Comparison of ENCODE assay signal across 1 cellular context in the genomic region with DNA sequence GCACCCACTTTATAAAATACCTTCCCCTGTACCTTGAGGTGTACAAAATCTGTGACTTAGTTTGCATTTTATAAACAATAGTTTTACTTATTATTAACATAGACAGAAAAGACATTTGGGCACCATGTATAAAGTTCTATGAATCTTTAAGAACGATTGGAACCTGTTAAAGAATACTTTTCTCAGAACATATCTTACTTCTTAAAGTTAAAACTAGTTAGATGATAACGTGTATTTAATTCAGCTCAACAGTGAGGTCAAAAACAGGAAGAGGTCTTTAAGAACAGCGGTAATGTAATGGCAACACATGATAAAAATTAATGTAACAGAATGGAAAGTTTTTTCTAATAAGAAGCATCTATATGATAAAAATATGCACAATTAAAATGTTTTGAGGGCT.
TF ChIP-seq lines count a peak whose summit lies in the region.

No MANE protein-coding gene starts in this region.

TF ChIP-seq in K562, 482 proteins besides CTCF, POLR2A, EP300 and RAD21:
- no peak for TF ChIP-seq ELF2 (CRISPR knock-in tag; IDR thresholded peaks at IDR 0.05)
- TF ChIP-seq SMARCA5 (IDR thresholded peaks at IDR 0.05), result no peak
- TF ChIP-seq, protein P1, sequence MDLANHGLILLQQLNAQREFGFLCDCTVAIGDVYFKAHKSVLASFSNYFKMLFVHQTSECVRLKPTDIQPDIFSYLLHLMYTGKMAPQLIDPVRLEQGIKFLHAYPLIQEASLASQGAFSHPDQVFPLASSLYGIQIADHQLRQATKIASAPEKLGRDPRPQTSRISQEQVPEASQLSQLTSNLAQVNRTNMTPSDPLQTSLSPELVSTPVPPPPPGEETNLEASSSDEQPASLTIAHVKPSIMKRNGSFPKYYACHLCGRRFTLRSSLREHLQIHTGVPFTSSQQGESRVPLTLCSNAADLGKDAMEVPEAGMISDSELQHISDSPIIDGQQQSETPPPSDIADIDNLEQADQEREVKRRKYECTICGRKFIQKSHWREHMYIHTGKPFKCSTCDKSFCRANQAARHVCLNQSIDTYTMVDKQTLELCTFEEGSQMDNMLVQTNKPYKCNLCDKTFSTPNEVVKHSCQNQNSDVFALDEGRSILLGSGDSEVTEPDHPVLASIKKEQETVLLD (IDR thresholded peaks at IDR 0.05), result no peak
- TF ChIP-seq RBM39 (optimal IDR thresholded peaks at IDR 0.05; ENCODE audit: low read depth, low read length), result no peak
- TF ChIP-seq, protein P2, sequence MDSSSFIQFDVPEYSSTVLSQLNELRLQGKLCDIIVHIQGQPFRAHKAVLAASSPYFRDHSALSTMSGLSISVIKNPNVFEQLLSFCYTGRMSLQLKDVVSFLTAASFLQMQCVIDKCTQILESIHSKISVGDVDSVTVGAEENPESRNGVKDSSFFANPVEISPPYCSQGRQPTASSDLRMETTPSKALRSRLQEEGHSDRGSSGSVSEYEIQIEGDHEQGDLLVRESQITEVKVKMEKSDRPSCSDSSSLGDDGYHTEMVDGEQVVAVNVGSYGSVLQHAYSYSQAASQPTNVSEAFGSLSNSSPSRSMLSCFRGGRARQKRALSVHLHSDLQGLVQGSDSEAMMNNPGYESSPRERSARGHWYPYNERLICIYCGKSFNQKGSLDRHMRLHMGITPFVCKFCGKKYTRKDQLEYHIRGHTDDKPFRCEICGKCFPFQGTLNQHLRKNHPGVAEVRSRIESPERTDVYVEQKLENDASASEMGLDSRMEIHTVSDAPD (CRISPR knock-in tag; IDR thresholded peaks at IDR 0.05), result no peak
- TF ChIP-seq ZNF436 (CRISPR knock-in tag; IDR thresholded peaks at IDR 0.05), result no peak
- TF ChIP-seq ZNF431 (CRISPR knock-in tag; IDR thresholded peaks at IDR 0.05), result no peak
- TF ChIP-seq NFIX (CRISPR knock-in tag; IDR thresholded peaks at IDR 0.05; ENCODE audit: low read depth), result no peak
- TF ChIP-seq, protein P3, sequence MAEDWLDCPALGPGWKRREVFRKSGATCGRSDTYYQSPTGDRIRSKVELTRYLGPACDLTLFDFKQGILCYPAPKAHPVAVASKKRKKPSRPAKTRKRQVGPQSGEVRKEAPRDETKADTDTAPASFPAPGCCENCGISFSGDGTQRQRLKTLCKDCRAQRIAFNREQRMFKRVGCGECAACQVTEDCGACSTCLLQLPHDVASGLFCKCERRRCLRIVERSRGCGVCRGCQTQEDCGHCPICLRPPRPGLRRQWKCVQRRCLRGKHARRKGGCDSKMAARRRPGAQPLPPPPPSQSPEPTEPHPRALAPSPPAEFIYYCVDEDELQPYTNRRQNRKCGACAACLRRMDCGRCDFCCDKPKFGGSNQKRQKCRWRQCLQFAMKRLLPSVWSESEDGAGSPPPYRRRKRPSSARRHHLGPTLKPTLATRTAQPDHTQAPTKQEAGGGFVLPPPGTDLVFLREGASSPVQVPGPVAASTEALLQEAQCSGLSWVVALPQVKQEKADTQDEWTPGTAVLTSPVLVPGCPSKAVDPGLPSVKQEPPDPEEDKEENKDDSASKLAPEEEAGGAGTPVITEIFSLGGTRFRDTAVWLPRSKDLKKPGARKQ (CRISPR knock-in tag; IDR thresholded peaks at IDR 0.05), result no peak
- no peak for TF ChIP-seq SAFB2 (IDR thresholded peaks at IDR 0.05; ENCODE audit: borderline replicate concordance, low read depth, low read length, severe bottlenecking)
- no peak for TF ChIP-seq JUND (IDR thresholded peaks at IDR 0.05; ENCODE audit: borderline replicate concordance, low read depth, low read length)
- TF ChIP-seq JUND (tag; IDR thresholded peaks at IDR 0.05; ENCODE audit: borderline replicate concordance, low read depth, low read length), result no peak
- no peak for TF ChIP-seq HDGF (IDR thresholded peaks at IDR 0.05)
- TF ChIP-seq, protein P4, sequence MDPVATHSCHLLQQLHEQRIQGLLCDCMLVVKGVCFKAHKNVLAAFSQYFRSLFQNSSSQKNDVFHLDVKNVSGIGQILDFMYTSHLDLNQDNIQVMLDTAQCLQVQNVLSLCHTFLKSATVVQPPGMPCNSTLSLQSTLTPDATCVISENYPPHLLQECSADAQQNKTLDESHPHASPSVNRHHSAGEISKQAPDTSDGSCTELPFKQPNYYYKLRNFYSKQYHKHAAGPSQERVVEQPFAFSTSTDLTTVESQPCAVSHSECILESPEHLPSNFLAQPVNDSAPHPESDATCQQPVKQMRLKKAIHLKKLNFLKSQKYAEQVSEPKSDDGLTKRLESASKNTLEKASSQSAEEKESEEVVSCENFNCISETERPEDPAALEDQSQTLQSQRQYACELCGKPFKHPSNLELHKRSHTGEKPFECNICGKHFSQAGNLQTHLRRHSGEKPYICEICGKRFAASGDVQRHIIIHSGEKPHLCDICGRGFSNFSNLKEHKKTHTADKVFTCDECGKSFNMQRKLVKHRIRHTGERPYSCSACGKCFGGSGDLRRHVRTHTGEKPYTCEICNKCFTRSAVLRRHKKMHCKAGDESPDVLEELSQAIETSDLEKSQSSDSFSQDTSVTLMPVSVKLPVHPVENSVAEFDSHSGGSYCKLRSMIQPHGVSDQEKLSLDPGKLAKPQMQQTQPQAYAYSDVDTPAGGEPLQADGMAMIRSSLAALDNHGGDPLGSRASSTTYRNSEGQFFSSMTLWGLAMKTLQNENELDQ (CRISPR knock-in tag; IDR thresholded peaks at IDR 0.05; ENCODE audit: borderline replicate concordance), result no peak
- no peak for TF ChIP-seq POLR2G (IDR thresholded peaks at IDR 0.05; ENCODE audit: low read depth, low read length)
- TF ChIP-seq, protein P5, sequence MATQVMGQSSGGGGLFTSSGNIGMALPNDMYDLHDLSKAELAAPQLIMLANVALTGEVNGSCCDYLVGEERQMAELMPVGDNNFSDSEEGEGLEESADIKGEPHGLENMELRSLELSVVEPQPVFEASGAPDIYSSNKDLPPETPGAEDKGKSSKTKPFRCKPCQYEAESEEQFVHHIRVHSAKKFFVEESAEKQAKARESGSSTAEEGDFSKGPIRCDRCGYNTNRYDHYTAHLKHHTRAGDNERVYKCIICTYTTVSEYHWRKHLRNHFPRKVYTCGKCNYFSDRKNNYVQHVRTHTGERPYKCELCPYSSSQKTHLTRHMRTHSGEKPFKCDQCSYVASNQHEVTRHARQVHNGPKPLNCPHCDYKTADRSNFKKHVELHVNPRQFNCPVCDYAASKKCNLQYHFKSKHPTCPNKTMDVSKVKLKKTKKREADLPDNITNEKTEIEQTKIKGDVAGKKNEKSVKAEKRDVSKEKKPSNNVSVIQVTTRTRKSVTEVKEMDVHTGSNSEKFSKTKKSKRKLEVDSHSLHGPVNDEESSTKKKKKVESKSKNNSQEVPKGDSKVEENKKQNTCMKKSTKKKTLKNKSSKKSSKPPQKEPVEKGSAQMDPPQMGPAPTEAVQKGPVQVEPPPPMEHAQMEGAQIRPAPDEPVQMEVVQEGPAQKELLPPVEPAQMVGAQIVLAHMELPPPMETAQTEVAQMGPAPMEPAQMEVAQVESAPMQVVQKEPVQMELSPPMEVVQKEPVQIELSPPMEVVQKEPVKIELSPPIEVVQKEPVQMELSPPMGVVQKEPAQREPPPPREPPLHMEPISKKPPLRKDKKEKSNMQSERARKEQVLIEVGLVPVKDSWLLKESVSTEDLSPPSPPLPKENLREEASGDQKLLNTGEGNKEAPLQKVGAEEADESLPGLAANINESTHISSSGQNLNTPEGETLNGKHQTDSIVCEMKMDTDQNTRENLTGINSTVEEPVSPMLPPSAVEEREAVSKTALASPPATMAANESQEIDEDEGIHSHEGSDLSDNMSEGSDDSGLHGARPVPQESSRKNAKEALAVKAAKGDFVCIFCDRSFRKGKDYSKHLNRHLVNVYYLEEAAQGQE (CRISPR knock-in tag; IDR thresholded peaks at IDR 0.05; ENCODE audit: low read depth), result no peak
- no peak for TF ChIP-seq FOXP1 (CRISPR knock-in tag; IDR thresholded peaks at IDR 0.05)
- TF ChIP-seq, protein P6, sequence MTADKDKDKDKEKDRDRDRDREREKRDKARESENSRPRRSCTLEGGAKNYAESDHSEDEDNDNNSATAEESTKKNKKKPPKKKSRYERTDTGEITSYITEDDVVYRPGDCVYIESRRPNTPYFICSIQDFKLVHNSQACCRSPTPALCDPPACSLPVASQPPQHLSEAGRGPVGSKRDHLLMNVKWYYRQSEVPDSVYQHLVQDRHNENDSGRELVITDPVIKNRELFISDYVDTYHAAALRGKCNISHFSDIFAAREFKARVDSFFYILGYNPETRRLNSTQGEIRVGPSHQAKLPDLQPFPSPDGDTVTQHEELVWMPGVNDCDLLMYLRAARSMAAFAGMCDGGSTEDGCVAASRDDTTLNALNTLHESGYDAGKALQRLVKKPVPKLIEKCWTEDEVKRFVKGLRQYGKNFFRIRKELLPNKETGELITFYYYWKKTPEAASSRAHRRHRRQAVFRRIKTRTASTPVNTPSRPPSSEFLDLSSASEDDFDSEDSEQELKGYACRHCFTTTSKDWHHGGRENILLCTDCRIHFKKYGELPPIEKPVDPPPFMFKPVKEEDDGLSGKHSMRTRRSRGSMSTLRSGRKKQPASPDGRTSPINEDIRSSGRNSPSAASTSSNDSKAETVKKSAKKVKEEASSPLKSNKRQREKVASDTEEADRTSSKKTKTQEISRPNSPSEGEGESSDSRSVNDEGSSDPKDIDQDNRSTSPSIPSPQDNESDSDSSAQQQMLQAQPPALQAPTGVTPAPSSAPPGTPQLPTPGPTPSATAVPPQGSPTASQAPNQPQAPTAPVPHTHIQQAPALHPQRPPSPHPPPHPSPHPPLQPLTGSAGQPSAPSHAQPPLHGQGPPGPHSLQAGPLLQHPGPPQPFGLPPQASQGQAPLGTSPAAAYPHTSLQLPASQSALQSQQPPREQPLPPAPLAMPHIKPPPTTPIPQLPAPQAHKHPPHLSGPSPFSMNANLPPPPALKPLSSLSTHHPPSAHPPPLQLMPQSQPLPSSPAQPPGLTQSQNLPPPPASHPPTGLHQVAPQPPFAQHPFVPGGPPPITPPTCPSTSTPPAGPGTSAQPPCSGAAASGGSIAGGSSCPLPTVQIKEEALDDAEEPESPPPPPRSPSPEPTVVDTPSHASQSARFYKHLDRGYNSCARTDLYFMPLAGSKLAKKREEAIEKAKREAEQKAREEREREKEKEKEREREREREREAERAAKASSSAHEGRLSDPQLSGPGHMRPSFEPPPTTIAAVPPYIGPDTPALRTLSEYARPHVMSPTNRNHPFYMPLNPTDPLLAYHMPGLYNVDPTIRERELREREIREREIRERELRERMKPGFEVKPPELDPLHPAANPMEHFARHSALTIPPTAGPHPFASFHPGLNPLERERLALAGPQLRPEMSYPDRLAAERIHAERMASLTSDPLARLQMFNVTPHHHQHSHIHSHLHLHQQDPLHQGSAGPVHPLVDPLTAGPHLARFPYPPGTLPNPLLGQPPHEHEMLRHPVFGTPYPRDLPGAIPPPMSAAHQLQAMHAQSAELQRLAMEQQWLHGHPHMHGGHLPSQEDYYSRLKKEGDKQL (CRISPR knock-in tag; IDR thresholded peaks at IDR 0.05; ENCODE audit: borderline replicate concordance), result no peak
- no peak for TF ChIP-seq NCOR1 (IDR thresholded peaks at IDR 0.05)
TF ChIP-seq in K562: peak in this region for 0.
